ENCODE assay signal across 8 cellular contexts in genomic region chr2:173965372-173966025, GRCh38. TPM values are rescaled to one million over a fixed set of nuclear protein-coding genes. Genes with fewer than 3 reads are reported as not detected.
A peak's percentile ranks its signal among the peaks of the same experiment; 100 is the strongest.
DNase-seq lines count a peak whose midpoint lies in the region; ATAC-seq and TF ChIP-seq lines count a peak whose summit lies in the region.

Gene SP3, minus strand, starts transcription at chr2:173965373. Its CDS starts 202 bp downstream, at chr2:173965171.

- peaks cover 12% of the 10 kb centered on the region for H3K79me2 ChIP-seq in parathyroid adenoma

- intact Hi-C loops in Right ventricle myocardium superior (cut with DNase I), result no loop called here

- peak; percentile 87 to 96 for TF ChIP-seq POLR2A in tibial nerve (IDR thresholded peaks at IDR 0.05)

- H3K27ac ChIP-seq in parathyroid adenoma (peak within 1 kb of the TSS; percentile 96), tibial nerve (peak within 1 kb of the TSS; percentile 97 to 100 (median 100))

- ATAC-seq in HG02678 (IDR thresholded peaks at IDR 0.05; ENCODE audit: unreplicated experiment) (peak; percentile 69), Right ventricle myocardium superior (ENCODE audit: poor library complexity) (peak; percentile 89)
- peak; percentile 85 for ATAC-seq in activated naive CD8-positive, alpha-beta T cell treated with anti-CD3 and anti-CD28 coated beads, Interleukin-2, amount 50 U/mL, for 24 hours

- H3K4me2 ChIP-seq in parathyroid adenoma (ENCODE audit: low read length), result peak within 1 kb of the TSS; percentile 78

- no peak for TF ChIP-seq CTCF in GM12864 (IDR thresholded peaks at IDR 0.05; ENCODE audit: low read depth, low read length, missing control alignments)
- peak; percentile 12 for TF ChIP-seq CTCF in parathyroid adenoma (IDR thresholded peaks at IDR 0.05)
- TF ChIP-seq CTCF in tibial nerve (IDR thresholded peaks at IDR 0.05), result peak in 2 of 5 experiments; percentile 34 to 61

- H3K9me3 ChIP-seq in parathyroid adenoma (ENCODE audit: control insufficient read depth, low read length) (no peaks in the 10 kb centered on the region), tibial nerve (peaks cover 0 to 11% (median 0%) of the 10 kb centered on the region in 4 donors)

- peak within 1 kb of the TSS; percentile 98 for H3K9ac ChIP-seq in parathyroid adenoma

- H2AFZ ChIP-seq in parathyroid adenoma, result peak within 1 kb of the TSS; percentile 86

- TF ChIP-seq EP300 in tibial nerve (IDR thresholded peaks at IDR 0.05), result peak; percentile 27 to 98

- H3K4me1 Mint-ChIP-seq in activated naive CD8-positive, alpha-beta T cell treated with anti-CD3 and anti-CD28 coated beads, Interleukin-2, amount 50 U/mL, for 24 hours, result peaks cover 30% of the 10 kb centered on the region

- peak within 1 kb of the TSS; percentile 98 for H3K4me3 Mint-ChIP-seq in activated naive CD8-positive, alpha-beta T cell treated with anti-CD3 and anti-CD28 coated beads, Interleukin-2, amount 50 U/mL, for 24 hours

- H3K27me3 Mint-ChIP-seq in activated naive CD8-positive, alpha-beta T cell treated with anti-CD3 and anti-CD28 coated beads, Interleukin-2, amount 50 U/mL, for 24 hours, result no peaks in the 10 kb centered on the region

- H3K4me3 ChIP-seq in GM12864 (ENCODE audit: low read depth, low read length), result peak within 1 kb of the TSS; percentile 75
- peak within 1 kb of the TSS; percentile 98 for H3K4me3 ChIP-seq in parathyroid adenoma (ENCODE audit: low read depth, low read length)
- H3K4me3 ChIP-seq in tibial nerve, result peak within 1 kb of the TSS; percentile 83 to 99 (median 96)

- no peaks in the 10 kb centered on the region for H3K9me3 Mint-ChIP-seq in activated naive CD8-positive, alpha-beta T cell treated with anti-CD3 and anti-CD28 coated beads, Interleukin-2, amount 50 U/mL, for 24 hours

- H3K36me3 ChIP-seq in parathyroid adenoma (ENCODE audit: control insufficient read depth, insufficient read depth, low read length) (no peaks in the 10 kb centered on the region), tibial nerve (peaks cover 0 to 11% (median 0%) of the 10 kb centered on the region in 3 donors)

- WGBS in tibial nerve, 2 donors, result 0% methylated on average over 41 to 48 of the region's 52 CpGs

- DNase-seq in GM12864 (ENCODE audit: low read depth), result peak; percentile 90
- DNase-seq in NCI-H128 (lab: John Stamatoyannopoulos, UW; ENCODE audit: unreplicated experiment), result peak; percentile 84
- DNase-seq in SW480 (ENCODE audit: low spot score), result peak; percentile 96
- DNase-seq in activated naive CD8-positive, alpha-beta T cell treated with anti-CD3 and anti-CD28 coated beads, Interleukin-2, amount 50 U/mL, for 24 hours, result peak; percentile 95
- DNase-seq in Right ventricle myocardium superior, result peak; percentile 98
- peak; percentile 95 to 96 for DNase-seq in tibial nerve (ENCODE audit: low spot score in 2 of 2)

- peak within 1 kb of the TSS; percentile 98 for H3K27ac Mint-ChIP-seq in activated naive CD8-positive, alpha-beta T cell treated with anti-CD3 and anti-CD28 coated beads, Interleukin-2, amount 50 U/mL, for 24 hours

- H3K36me3 Mint-ChIP-seq in activated naive CD8-positive, alpha-beta T cell treated with anti-CD3 and anti-CD28 coated beads, Interleukin-2, amount 50 U/mL, for 24 hours (ENCODE audit: low read depth), result peaks cover 24% of the 10 kb centered on the region

- peaks cover 13% of the 10 kb centered on the region for H3K4me1 ChIP-seq in parathyroid adenoma
- peaks cover 0 to 28% (median 19%) of the 10 kb centered on the region in 4 donors for H3K4me1 ChIP-seq in tibial nerve

- no peaks in the 10 kb centered on the region for H3K27me3 ChIP-seq in parathyroid adenoma (ENCODE audit: control insufficient read depth, insufficient read depth, low read length)
- no peaks in the 10 kb centered on the region for H3K27me3 ChIP-seq in tibial nerve

RNA-seq across cellular contexts. Expression of gene SP3, which starts in this region (rescaled TPM):
- 35.3 TPM for total RNA-seq in Right ventricle myocardium superior
- total RNA-seq in tibial nerve, result 100 to 1,000 TPM in 3 of 4 donors, 10 to 100 TPM in 1; 72.5 to 152 (median 128) TPM

Comparison
In these comparisons a context has a peak if more than half of its experiments do, and no peak if none do; other contexts are left out.
1. Peak in every context shown above with its lines: DNase-seq, ATAC-seq, H3K4me3 ChIP-seq and H3K27ac ChIP-seq.